8 cellular contexts compared by ENCODE assay signal in the genomic region with DNA sequence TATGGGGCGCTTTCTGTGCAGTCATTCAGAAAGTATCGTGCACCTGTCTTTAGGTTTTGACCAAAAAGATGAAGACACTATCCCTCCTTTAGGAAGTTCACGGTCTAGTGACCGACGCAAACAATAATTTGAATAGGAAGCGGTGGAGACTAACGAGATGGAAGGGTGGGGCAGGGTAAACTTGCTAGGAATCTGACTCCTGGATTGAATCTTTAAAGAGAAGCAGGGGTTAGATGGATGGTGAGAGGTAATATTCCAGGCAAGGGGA. TPM values are rescaled to one million over a fixed set of nuclear protein-coding genes. Genes with fewer than 3 reads are reported as not detected.
DNase-seq lines count a peak whose midpoint lies in the region; ATAC-seq, FAIRE-seq and TF ChIP-seq lines count a peak whose summit lies in the region.

No MANE protein-coding gene starts in this region.

- H3K36me3 ChIP-seq in RWPE2 (ENCODE audit: low read depth) (peaks cover 15% of the 10 kb centered on the region), small intestine (ENCODE audit: control insufficient read depth in 2 of 2, insufficient read depth in 2 of 2, low read length in 2 of 2) (no peaks in the 10 kb centered on the region)

- H3K27me3 ChIP-seq in RWPE2 (ENCODE audit: insufficient read depth, poor library complexity, severe bottlenecking) (no peaks in the 10 kb centered on the region), small intestine (ENCODE audit: control insufficient read depth in 2 of 2, insufficient read depth in 2 of 2, low read length in 2 of 2) (no peaks in the 10 kb centered on the region)

- 7 to 34% (median 22%) methylated on average over 7 of the region's 7 CpGs for WGBS in small intestine, 3 donors

- CTCF ChIA-PET in AG04449 (lab: Yijun Ruan, JAX), result interaction anchor here (1.3 kb wide), 1 partner anchor 9 kb away, joined by 6 read pairs; no protein-coding TSS in a partner anchor

- H3K4me3 ChIP-seq in AG04449 (ENCODE audit: low read depth, low read length) (peak overlapping the region; percentile 47), RWPE2 (ENCODE audit: severe bottlenecking) (peak overlapping the region; percentile 58), fibroblast of villous mesenchyme (ENCODE audit: low read depth, low read length) (peak overlapping the region; percentile 78), small intestine (ENCODE audit: low read depth in 1 of 2, low read length in 2 of 2) (peak overlapping the region; percentile 27 to 46)

- H3K4me1 ChIP-seq in RWPE2 (ENCODE audit: insufficient read depth, poor library complexity, severe bottlenecking), result peaks cover 4% of the 10 kb centered on the region
- peaks cover 6 to 8% of the 10 kb centered on the region in 2 donors for H3K4me1 ChIP-seq in small intestine (ENCODE audit: control insufficient read depth in 2 of 2, insufficient read depth in 1 of 2, low read depth in 1 of 2, low read length in 1 of 2)

- no peak for FAIRE-seq in small intestine (lab: Jason Lieb, UNC)

- H3K27ac ChIP-seq in RWPE2 (ENCODE audit: poor library complexity, severe bottlenecking) (peak overlapping the region; percentile 67), small intestine (ENCODE audit: low read depth in 1 of 2, low read length in 1 of 2) (peak overlapping the region; percentile 61 to 93)

- TF ChIP-seq CTCF in AG04449 (IDR thresholded peaks at IDR 0.05; ENCODE audit: insufficient read depth, low read length, missing control alignments) (no peak), RWPE2 (IDR thresholded peaks at IDR 0.05; ENCODE audit: poor library complexity, severe bottlenecking) (no peak), fibroblast of villous mesenchyme (IDR thresholded peaks at IDR 0.05; ENCODE audit: insufficient read depth, low read depth, low read length) (no peak)

- peak; percentile 10 for ATAC-seq in GM21825 (IDR thresholded peaks at IDR 0.05; ENCODE audit: unreplicated experiment)
- no peak for ATAC-seq in RWPE2 (ENCODE audit: low read depth)

- DNase-seq in AG04449 (ENCODE audit: low read depth, low spot score) (no peak), RWPE2 (ENCODE audit: low spot score) (no peak), fibroblast of villous mesenchyme (ENCODE audit: low read depth) (no peak), small intestine (peak; percentile 35), NCI-H774 (lab: John Stamatoyannopoulos, UW) (no peak), cortex of kidney (lab: John Stamatoyannopoulos, UW) (no peak)
- no peak for DNase-seq in activated effector memory CD4-positive, alpha-beta T cell treated with Interleukin-2 at 50 U/mL for 16 hours

- POLR2A ChIA-PET in AG04449 (lab: Yijun Ruan, JAX), result no interaction called here

- no peaks in the 10 kb centered on the region for H3K9me3 ChIP-seq in RWPE2 (ENCODE audit: severe bottlenecking)
- no peaks in the 10 kb centered on the region for H3K9me3 ChIP-seq in small intestine (ENCODE audit: control insufficient read depth, low read depth)

RNA-seq across cellular contexts. Expression of a gene that starts 0.6 kb away (rescaled TPM):
- total RNA-seq in fibroblast of villous mesenchyme, result 15.8 and 33.2 TPM in 2 replicates
- polyA plus RNA-seq in small intestine, result 10 to 100 TPM; 62.2 to 74.7 (median 70.3) TPM

RNA-seq across cellular contexts. Expression of a gene that starts 12.1 kb away (rescaled TPM):
- 17.1 and 30.7 TPM in 2 replicates for total RNA-seq in fibroblast of villous mesenchyme
- 1 to 10 TPM; 3.1 to 5.4 (median 4.5) TPM for polyA plus RNA-seq in small intestine
